29 cellular contexts compared by ENCODE assay signal in genomic region chr1:59411147-59411546, GRCh38.
"Had no signal": no experiment of that assay in that cellular context is flagged by ENCODE, and none has a peak within 500 bp of the region (broad histone marks: within the 10 kb centered on the region; RNA-seq: fewer than 3 reads in every experiment).

No MANE protein-coding gene starts in this region.

- ATAC-seq: activated CD4-positive, alpha-beta T cell treated with anti-CD3 and anti-CD28 coated beads for 36 hours; activated naive CD4-positive, alpha-beta T cell treated with anti-CD3 and anti-CD28 coated beads, Interleukin-2, amount 50 U/mL, for 72 hours; activated T-cell treated with anti-CD3 and anti-CD28 coated beads, Interleukin-2, amount 50 U/mL, for 72 hours; effector memory CD8-positive, alpha-beta T cell; T-helper 17 cell had no signal

- H3K36me3 ChIP-seq: ascending aorta, brain microvascular endothelial cell, esophagus muscularis mucosa had no signal

- H3K27me3 ChIP-seq: ascending aorta, brain microvascular endothelial cell, esophagus muscularis mucosa had no signal

- FAIRE-seq: bronchial epithelial cell, colon had no signal

- DNase-seq: activated CD4-positive, alpha-beta memory T cell treated with anti-CD3 and anti-CD28 coated beads, Interleukin-2, amount 10 ng/mL, durations not matched to agents 7 days and 5 days; activated CD4-positive, alpha-beta T cell treated with anti-CD3 and anti-CD28 coated beads for 36 hours; activated CD4-positive, alpha-beta T cell treated with anti-CD3 and anti-CD28 coated beads, Interleukin-2, amount 10 ng/mL, durations not matched to agents 24 days and 14 days; activated CD4-positive, CD25-positive, alpha-beta regulatory T cell; activated CD4-positive, CD25-positive, alpha-beta regulatory T cell treated with anti-CD3 and anti-CD28 coated beads, Interleukin-2, amount 50 U/mL, for 72 hours; activated CD8-positive, alpha-beta memory T cell treated with anti-CD3 and anti-CD28 coated beads, Interleukin-2, amount 50 U/mL, for 48 hours; activated gamma-delta T cell; activated naive CD4-positive, alpha-beta T cell; activated naive CD4-positive, alpha-beta T cell treated with anti-CD3 and anti-CD28 coated beads, Interleukin-2, amount 10 ng/mL, durations not matched to agents 7 days and 5 days; activated naive CD8-positive, alpha-beta T cell treated with anti-CD3 and anti-CD28 coated beads, Interleukin-2, amount 10 ng/mL, durations not matched to agents 7 days and 5 days; activated T-cell treated with anti-CD3 and anti-CD28 coated beads for 4 hours; activated T-cell treated with anti-CD3 and anti-CD28 coated beads, Interleukin-2, amount 50 U/mL, for 24 hours; activated T-cell treated with anti-CD3 and anti-CD28 coated beads, Interleukin-2, amount 50 U/mL, for 72 hours; brain microvascular endothelial cell; cortex of kidney; dermis blood vessel endothelial cell; effector CD4-positive, alpha-beta T cell; effector memory CD8-positive, alpha-beta T cell; erythroblast; foreskin melanocyte; head of caudate nucleus; T-helper 1 cell; T-helper 17 cell; T1000 had no signal

- H3K4me3 ChIP-seq: ascending aorta, esophagus muscularis mucosa had no signal

- H3K27ac ChIP-seq: ascending aorta, brain microvascular endothelial cell, esophagus muscularis mucosa had no signal

- H3K9me3 ChIP-seq: ascending aorta, esophagus muscularis mucosa had no signal
